Comparison of ENCODE assay signal across 1 cellular context in the genomic region with DNA sequence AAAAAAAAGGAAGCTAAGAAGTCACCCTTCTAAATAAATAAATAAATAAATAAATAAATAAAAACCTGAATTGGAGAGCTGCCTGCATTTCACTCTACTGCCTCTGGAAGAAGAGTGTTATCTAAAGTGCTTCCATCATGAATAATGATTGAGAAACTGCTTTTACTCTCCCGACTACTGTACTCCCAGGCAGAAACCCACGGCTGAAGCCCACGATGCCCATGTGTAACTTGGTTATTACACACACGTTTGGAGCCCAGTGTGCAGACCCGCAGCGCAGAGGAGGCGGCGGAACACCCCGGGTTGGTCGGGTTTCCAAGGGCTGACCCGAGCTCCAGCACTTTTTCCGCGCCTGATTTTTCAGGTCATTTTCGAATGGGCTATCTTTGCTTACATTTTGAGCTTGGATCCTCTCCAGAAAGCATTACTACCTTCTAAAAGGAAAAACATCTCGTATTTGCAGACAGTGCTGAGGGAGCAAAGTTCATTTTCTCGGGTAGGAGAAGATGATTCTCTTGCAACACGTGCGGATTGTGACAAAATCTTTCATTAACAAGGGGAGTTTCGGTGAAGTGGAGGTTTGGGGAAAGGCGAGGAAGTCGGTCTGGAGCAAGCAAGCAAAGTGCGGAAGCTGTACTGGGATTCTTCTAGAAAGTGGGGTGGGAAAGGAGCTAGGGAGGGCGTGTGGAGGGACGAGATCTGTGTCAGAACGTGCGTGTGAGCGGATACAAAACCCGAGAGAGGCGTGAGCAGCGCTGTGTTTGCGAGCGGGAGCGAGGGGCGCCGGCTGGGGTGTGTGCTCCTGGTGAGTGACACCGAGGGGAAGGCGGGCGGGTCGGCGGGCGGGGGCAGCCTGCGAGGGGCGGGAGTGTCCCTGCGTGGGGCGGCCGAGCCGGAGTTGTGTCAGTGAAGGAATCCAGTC.
TF ChIP-seq lines count a peak whose summit lies in the region.

A gene with protein sequence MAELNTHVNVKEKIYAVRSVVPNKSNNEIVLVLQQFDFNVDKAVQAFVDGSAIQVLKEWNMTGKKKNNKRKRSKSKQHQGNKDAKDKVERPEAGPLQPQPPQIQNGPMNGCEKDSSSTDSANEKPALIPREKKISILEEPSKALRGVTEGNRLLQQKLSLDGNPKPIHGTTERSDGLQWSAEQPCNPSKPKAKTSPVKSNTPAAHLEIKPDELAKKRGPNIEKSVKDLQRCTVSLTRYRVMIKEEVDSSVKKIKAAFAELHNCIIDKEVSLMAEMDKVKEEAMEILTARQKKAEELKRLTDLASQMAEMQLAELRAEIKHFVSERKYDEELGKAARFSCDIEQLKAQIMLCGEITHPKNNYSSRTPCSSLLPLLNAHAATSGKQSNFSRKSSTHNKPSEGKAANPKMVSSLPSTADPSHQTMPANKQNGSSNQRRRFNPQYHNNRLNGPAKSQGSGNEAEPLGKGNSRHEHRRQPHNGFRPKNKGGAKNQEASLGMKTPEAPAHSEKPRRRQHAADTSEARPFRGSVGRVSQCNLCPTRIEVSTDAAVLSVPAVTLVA (plus strand): TSS at position 897 of the 922 bp plus-strand sequence. CDS start 82,552 bp downstream, outside the sequence.

TF ChIP-seq in HepG2, 621 proteins besides CTCF, POLR2A, EP300 and RAD21 (continued from another document and continues in another):
- TF ChIP-seq, protein P1, sequence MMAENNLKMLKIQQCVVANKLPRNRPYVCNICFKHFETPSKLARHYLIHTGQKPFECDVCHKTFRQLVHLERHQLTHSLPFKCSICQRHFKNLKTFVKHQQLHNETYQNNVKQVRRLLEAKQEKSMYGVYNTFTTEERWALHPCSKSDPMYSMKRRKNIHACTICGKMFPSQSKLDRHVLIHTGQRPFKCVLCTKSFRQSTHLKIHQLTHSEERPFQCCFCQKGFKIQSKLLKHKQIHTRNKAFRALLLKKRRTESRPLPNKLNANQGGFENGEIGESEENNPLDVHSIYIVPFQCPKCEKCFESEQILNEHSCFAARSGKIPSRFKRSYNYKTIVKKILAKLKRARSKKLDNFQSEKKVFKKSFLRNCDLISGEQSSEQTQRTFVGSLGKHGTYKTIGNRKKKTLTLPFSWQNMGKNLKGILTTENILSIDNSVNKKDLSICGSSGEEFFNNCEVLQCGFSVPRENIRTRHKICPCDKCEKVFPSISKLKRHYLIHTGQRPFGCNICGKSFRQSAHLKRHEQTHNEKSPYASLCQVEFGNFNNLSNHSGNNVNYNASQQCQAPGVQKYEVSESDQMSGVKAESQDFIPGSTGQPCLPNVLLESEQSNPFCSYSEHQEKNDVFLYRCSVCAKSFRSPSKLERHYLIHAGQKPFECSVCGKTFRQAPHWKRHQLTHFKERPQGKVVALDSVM (CRISPR knock-in tag; IDR thresholded peaks at IDR 0.05) = peak; percentile 52; the same call in 1 of the 2 replicates
- TF ChIP-seq, protein P2, sequence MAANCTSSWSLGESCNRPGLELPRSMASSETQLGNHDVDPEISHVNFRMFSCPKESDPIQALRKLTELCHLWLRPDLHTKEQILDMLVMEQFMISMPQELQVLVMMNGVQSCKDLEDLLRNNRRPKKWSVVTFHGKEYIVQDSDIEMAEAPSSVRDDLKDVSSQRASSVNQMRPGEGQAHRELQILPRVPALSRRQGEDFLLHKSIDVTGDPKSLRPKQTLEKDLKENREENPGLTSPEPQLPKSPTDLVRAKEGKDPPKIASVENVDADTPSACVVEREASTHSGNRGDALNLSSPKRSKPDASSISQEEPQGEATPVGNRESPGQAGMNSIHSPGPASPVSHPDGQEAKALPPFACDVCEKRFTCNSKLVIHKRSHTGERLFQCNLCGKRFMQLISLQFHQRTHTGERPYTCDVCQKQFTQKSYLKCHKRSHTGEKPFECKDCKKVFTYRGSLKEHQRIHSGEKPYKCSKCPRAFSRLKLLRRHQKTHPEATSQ (CRISPR knock-in tag; IDR thresholded peaks at IDR 0.05; ENCODE audit: borderline replicate concordance) = no peak
- TF ChIP-seq PHF5A (CRISPR knock-in tag; IDR thresholded peaks at IDR 0.05; ENCODE audit: low read depth, unreplicated experiment) = no peak
- TF ChIP-seq, protein P3, sequence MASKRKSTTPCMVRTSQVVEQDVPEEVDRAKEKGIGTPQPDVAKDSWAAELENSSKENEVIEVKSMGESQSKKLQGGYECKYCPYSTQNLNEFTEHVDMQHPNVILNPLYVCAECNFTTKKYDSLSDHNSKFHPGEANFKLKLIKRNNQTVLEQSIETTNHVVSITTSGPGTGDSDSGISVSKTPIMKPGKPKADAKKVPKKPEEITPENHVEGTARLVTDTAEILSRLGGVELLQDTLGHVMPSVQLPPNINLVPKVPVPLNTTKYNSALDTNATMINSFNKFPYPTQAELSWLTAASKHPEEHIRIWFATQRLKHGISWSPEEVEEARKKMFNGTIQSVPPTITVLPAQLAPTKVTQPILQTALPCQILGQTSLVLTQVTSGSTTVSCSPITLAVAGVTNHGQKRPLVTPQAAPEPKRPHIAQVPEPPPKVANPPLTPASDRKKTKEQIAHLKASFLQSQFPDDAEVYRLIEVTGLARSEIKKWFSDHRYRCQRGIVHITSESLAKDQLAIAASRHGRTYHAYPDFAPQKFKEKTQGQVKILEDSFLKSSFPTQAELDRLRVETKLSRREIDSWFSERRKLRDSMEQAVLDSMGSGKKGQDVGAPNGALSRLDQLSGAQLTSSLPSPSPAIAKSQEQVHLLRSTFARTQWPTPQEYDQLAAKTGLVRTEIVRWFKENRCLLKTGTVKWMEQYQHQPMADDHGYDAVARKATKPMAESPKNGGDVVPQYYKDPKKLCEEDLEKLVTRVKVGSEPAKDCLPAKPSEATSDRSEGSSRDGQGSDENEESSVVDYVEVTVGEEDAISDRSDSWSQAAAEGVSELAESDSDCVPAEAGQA (IDR thresholded peaks at IDR 0.05; ENCODE audit: low read depth) = no peak
- TF ChIP-seq, protein P3 (CRISPR knock-in tag; IDR thresholded peaks at IDR 0.05; ENCODE audit: borderline replicate concordance) = no peak
- TF ChIP-seq, protein P4, sequence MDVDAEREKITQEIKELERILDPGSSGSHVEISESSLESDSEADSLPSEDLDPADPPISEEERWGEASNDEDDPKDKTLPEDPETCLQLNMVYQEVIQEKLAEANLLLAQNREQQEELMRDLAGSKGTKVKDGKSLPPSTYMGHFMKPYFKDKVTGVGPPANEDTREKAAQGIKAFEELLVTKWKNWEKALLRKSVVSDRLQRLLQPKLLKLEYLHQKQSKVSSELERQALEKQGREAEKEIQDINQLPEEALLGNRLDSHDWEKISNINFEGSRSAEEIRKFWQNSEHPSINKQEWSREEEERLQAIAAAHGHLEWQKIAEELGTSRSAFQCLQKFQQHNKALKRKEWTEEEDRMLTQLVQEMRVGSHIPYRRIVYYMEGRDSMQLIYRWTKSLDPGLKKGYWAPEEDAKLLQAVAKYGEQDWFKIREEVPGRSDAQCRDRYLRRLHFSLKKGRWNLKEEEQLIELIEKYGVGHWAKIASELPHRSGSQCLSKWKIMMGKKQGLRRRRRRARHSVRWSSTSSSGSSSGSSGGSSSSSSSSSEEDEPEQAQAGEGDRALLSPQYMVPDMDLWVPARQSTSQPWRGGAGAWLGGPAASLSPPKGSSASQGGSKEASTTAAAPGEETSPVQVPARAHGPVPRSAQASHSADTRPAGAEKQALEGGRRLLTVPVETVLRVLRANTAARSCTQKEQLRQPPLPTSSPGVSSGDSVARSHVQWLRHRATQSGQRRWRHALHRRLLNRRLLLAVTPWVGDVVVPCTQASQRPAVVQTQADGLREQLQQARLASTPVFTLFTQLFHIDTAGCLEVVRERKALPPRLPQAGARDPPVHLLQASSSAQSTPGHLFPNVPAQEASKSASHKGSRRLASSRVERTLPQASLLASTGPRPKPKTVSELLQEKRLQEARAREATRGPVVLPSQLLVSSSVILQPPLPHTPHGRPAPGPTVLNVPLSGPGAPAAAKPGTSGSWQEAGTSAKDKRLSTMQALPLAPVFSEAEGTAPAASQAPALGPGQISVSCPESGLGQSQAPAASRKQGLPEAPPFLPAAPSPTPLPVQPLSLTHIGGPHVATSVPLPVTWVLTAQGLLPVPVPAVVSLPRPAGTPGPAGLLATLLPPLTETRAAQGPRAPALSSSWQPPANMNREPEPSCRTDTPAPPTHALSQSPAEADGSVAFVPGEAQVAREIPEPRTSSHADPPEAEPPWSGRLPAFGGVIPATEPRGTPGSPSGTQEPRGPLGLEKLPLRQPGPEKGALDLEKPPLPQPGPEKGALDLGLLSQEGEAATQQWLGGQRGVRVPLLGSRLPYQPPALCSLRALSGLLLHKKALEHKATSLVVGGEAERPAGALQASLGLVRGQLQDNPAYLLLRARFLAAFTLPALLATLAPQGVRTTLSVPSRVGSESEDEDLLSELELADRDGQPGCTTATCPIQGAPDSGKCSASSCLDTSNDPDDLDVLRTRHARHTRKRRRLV (CRISPR knock-in tag; IDR thresholded peaks at IDR 0.05) = 0 out of 2 replicates have a peak, but pooled peaks have one; percentile 18
- TF ChIP-seq ZNF431 (CRISPR knock-in tag; IDR thresholded peaks at IDR 0.05; ENCODE audit: borderline replicate concordance, low read depth) = peak; percentile 79; the same call in 1 of the 2 replicates
- TF ChIP-seq RFXANK (CRISPR knock-in tag; IDR thresholded peaks at IDR 0.05) = 0 out of 2 replicates have a peak, but pooled peaks have one; percentile 41
- TF ChIP-seq BHLHE40 (IDR thresholded peaks at IDR 0.05; ENCODE audit: low read length) = peak; percentile 89
- TF ChIP-seq RORA (CRISPR knock-in tag; IDR thresholded peaks at IDR 0.05) = peak; percentile 72; the same call in 1 of the 2 replicates
- TF ChIP-seq ZNF83 (CRISPR knock-in tag; IDR thresholded peaks at IDR 0.05; ENCODE audit: borderline replicate concordance) = peak; percentile 30; the same call in 1 of the 2 replicates
- no peak for TF ChIP-seq ZNF569 (CRISPR knock-in tag; IDR thresholded peaks at IDR 0.05; ENCODE audit: borderline replicate concordance)
- TF ChIP-seq ZNF510 (CRISPR knock-in tag; IDR thresholded peaks at IDR 0.05; ENCODE audit: low read depth) = no peak
- no peak for TF ChIP-seq ZBTB21 (CRISPR knock-in tag; IDR thresholded peaks at IDR 0.05)
- peak; percentile 86 for TF ChIP-seq CEBPG (CRISPR knock-in tag; IDR thresholded peaks at IDR 0.05)
- TF ChIP-seq TBX2 (CRISPR knock-in tag; IDR thresholded peaks at IDR 0.05; ENCODE audit: borderline replicate concordance) = peak; percentile 94
- no peak for TF ChIP-seq ZNF224 (CRISPR knock-in tag; IDR thresholded peaks at IDR 0.05)
- peak; percentile 83 for TF ChIP-seq NCOA2 (CRISPR knock-in tag; IDR thresholded peaks at IDR 0.05)
- TF ChIP-seq, protein P5, sequence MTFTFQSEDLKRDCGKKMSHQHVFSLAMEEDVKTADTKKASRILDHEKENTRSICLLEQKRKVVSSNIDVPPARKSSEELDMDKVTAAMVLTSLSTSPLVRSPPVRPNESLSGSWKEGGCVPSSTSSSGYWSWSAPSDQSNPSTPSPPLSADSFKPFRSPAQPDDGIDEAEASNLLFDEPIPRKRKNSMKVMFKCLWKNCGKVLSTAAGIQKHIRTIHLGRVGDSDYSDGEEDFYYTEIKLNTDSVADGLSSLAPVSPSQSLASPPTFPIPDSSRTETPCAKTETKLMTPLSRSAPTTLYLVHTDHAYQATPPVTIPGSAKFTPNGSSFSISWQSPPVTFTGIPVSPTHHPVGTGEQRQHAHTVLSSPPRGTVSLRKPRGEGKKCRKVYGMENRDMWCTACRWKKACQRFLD (CRISPR knock-in tag; IDR thresholded peaks at IDR 0.05; ENCODE audit: borderline replicate concordance) = peak; percentile 34; the same call in 1 of the 2 replicates
- TF ChIP-seq, protein P6, sequence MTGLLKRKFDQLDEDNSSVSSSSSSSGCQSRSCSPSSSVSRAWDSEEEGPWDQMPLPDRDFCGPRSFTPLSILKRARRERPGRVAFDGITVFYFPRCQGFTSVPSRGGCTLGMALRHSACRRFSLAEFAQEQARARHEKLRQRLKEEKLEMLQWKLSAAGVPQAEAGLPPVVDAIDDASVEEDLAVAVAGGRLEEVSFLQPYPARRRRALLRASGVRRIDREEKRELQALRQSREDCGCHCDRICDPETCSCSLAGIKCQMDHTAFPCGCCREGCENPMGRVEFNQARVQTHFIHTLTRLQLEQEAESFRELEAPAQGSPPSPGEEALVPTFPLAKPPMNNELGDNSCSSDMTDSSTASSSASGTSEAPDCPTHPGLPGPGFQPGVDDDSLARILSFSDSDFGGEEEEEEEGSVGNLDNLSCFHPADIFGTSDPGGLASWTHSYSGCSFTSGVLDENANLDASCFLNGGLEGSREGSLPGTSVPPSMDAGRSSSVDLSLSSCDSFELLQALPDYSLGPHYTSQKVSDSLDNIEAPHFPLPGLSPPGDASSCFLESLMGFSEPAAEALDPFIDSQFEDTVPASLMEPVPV (CRISPR knock-in tag; IDR thresholded peaks at IDR 0.05) = no peak
- peak; percentile 62; the same call in 1 of the 2 replicates for TF ChIP-seq ZNF274 (CRISPR knock-in tag; IDR thresholded peaks at IDR 0.05)
- TF ChIP-seq POLR2AphosphoS2 (IDR thresholded peaks at IDR 0.05; ENCODE audit: low read depth, low read length) = peak; percentile 92
- TF ChIP-seq NKX3-1 (CRISPR knock-in tag; IDR thresholded peaks at IDR 0.05) = 0 out of 2 replicates have a peak, but pooled peaks have one; percentile 36
- no peak for TF ChIP-seq NCOA5 (CRISPR knock-in tag; IDR thresholded peaks at IDR 0.05)
- TF ChIP-seq SRF (IDR thresholded peaks at IDR 0.05; ENCODE audit: low read depth, low read length) = no peak
- TF ChIP-seq ZNF678 (CRISPR knock-in tag; IDR thresholded peaks at IDR 0.05) = no peak
- TF ChIP-seq RAD51 (IDR thresholded peaks at IDR 0.05; ENCODE audit: borderline replicate concordance) = no peak
- TF ChIP-seq KMT2A (CRISPR knock-in tag; IDR thresholded peaks at IDR 0.05) = peak; percentile 64; the same call in 1 of the 2 replicates
- peak; percentile 46; the same call in 1 of the 2 replicates for TF ChIP-seq ZNF430 (CRISPR knock-in tag; IDR thresholded peaks at IDR 0.05)
- TF ChIP-seq ZNF841 (CRISPR knock-in tag; IDR thresholded peaks at IDR 0.05; ENCODE audit: borderline replicate concordance) = no peak
- peak; percentile 82 for TF ChIP-seq ZNF3 (CRISPR knock-in tag; IDR thresholded peaks at IDR 0.05)
- no peak for TF ChIP-seq KDM5B (CRISPR knock-in tag; IDR thresholded peaks at IDR 0.05; ENCODE audit: borderline replicate concordance)
- peak; percentile 58; the same call in 1 of the 2 replicates for TF ChIP-seq CENPX (CRISPR knock-in tag; IDR thresholded peaks at IDR 0.05)
- no peak; the same call in 1 of the 2 replicates for TF ChIP-seq ZNF749 (CRISPR knock-in tag; IDR thresholded peaks at IDR 0.05; ENCODE audit: borderline replicate concordance)
- TF ChIP-seq MYNN (CRISPR knock-in tag; IDR thresholded peaks at IDR 0.05; ENCODE audit: low read depth) = peak; percentile 90; the same call in 1 of the 2 replicates
- no peak for TF ChIP-seq ZNF33B (CRISPR knock-in tag; IDR thresholded peaks at IDR 0.05)
- TF ChIP-seq MEIS1 (CRISPR knock-in tag; IDR thresholded peaks at IDR 0.05; ENCODE audit: borderline replicate concordance) = peak; percentile 41; the same call in 1 of the 2 replicates
